ENCODE assay signal across 23 cellular contexts in genomic region chr17:31529841-31530251, GRCh38.
"Had no signal": no experiment of that assay in that cellular context is flagged by ENCODE, and none has a peak within 500 bp of the region (broad histone marks: within the 10 kb centered on the region; RNA-seq: fewer than 3 reads in every experiment).

No MANE protein-coding gene starts in this region.

- H3K27ac ChIP-seq: KMS-11, SJSA1, SK-N-MC had no signal

- FAIRE-seq: K562, RCC 7860 had no signal

- H3K9ac ChIP-seq: KMS-11 had no signal

- H3K9me3 ChIP-seq: SJSA1 had no signal

- H3K4me3 ChIP-seq: K562, SJSA1, SK-N-MC had no signal

- H3K27me3 ChIP-seq: SJSA1 had no signal

- ATAC-seq: K562 had no signal

- H3K36me3 ChIP-seq: SJSA1 had no signal

- H3K4me2 ChIP-seq: KMS-11 had no signal

- DNase-seq: Kasumi-1, NCI-H1092, NCI-H1105 treated with DMSO at 0.1 percent for 48 hours, NCI-H1417 treated with DMSO at 0.1 percent for 48 hours, NCI-H146, NCI-H1694 treated with DMSO at 0.1 percent for 48 hours, NCI-H1930, NCI-H2081, NCI-H2107, NCI-H2227 treated with DMSO at 0.1 percent for 48 hours, NCI-H446, NCI-H510A, NCI-H524 treated with DMSO at 0.1 percent for 48 hours, NCI-H69, NCI-H774, Right ventricle myocardium superior, RPMI8226, SIG-M5 had no signal
